Comparison of ENCODE assay signal across 2 cellular contexts in genomic region chr14:102377696-102378095, GRCh38.
TF ChIP-seq lines count a peak whose summit lies in the region.

No MANE protein-coding gene starts in this region.

TF ChIP-seq in HepG2, 621 proteins besides CTCF, POLR2A, EP300 and RAD21:
- TF ChIP-seq SRSF1 (optimal IDR thresholded peaks at IDR 0.05; ENCODE audit: low read depth, low read length) (no peak), LCORL (IDR thresholded peaks at IDR 0.05) (peak; percentile 75), LCORL (CRISPR knock-in tag; IDR thresholded peaks at IDR 0.05) (no peak), AKAP8 (CRISPR knock-in tag; IDR thresholded peaks at IDR 0.05) (no peak), DDIT3 (CRISPR knock-in tag; IDR thresholded peaks at IDR 0.05) (no peak)
TF ChIP-seq in HepG2: peak in this region for 1.

TF ChIP-seq in Ishikawa, 13 proteins besides CTCF, POLR2A, EP300 and RAD21:
- TF ChIP-seq NFIC (IDR thresholded peaks at IDR 0.05) (peak; percentile 43; the same call in 1 of the 2 replicates), TCF12 (IDR thresholded peaks at IDR 0.05; ENCODE audit: low read depth) (no peak)
